ENCODE assay signal across 27 cellular contexts in the genomic region with DNA sequence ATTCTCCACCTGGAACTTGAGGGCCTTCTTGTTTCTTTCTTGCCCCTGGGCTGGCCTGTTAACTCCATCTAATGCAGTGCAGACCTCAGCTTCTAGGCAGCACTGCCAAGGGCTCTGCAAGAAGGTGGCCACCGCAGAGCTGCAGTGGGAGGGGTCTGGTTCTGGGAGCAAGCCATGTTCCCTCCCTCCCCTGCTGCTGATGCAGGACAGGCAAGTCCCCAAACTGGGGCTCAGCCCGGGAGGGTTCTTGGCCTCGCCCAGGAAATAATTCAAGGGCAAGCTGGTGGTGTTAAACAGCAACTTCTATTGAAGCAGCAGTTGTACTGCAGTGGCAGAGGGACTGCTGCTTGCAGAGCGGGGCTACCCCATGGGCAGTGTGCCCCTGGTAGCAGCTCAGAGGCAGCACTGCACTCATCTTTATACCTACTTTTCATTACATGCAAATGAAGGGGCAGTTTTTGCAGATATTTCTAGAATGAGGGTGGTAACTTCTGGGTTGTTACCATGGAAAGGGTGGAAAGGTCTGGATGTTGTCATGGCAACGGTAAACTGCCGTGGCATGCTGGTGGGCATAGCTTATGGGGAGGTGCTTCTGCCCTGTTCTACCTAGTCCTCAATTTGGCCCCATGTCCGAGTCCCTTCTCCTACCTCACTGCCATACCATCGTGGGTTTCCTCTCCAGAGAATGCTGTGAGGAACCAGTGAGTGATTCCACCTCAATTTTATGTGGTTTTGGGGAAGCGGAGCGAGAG.
"Had no signal": no experiment of that assay in that cellular context is flagged by ENCODE, and none has a peak within 500 bp of the region (broad histone marks: within the 10 kb centered on the region; RNA-seq: fewer than 3 reads in every experiment).

No MANE protein-coding gene starts in this region.

- H3K27ac Mint-ChIP-seq: activated CD8-positive, alpha-beta memory T cell treated with anti-CD3 and anti-CD28 coated beads, Interleukin-2, amount 10 ng/mL, durations not matched to agents 7 days and 5 days; activated naive CD8-positive, alpha-beta T cell treated with anti-CD3 and anti-CD28 coated beads, Interleukin-2, amount 10 ng/mL, durations not matched to agents 7 days and 5 days; activated T-helper 17 cell treated with anti-CD3 and anti-CD28 coated beads, Interleukin-2, amount 50 U/mL, for 72 hours had no signal

- H3K4me3 Mint-ChIP-seq: activated CD8-positive, alpha-beta memory T cell treated with anti-CD3 and anti-CD28 coated beads, Interleukin-2, amount 10 ng/mL, durations not matched to agents 7 days and 5 days; activated naive CD8-positive, alpha-beta T cell treated with anti-CD3 and anti-CD28 coated beads, Interleukin-2, amount 10 ng/mL, durations not matched to agents 7 days and 5 days; activated T-cell treated with anti-CD3 and anti-CD28 coated beads, Interleukin-2, amount 50 U/mL, for 4 hours; activated T-helper 17 cell treated with anti-CD3 and anti-CD28 coated beads, Interleukin-2, amount 50 U/mL, for 72 hours had no signal

- H3K27me3 ChIP-seq: adrenal gland, SJCRH30 had no signal

- H3K27ac ChIP-seq: adrenal gland, RWPE1, SJCRH30 had no signal

- H3K4me1 ChIP-seq: adrenal gland, SJCRH30 had no signal

- H3K4me1 Mint-ChIP-seq: activated CD8-positive, alpha-beta memory T cell treated with anti-CD3 and anti-CD28 coated beads, Interleukin-2, amount 10 ng/mL, durations not matched to agents 7 days and 5 days; activated naive CD8-positive, alpha-beta T cell treated with anti-CD3 and anti-CD28 coated beads, Interleukin-2, amount 10 ng/mL, durations not matched to agents 7 days and 5 days; activated T-helper 17 cell treated with anti-CD3 and anti-CD28 coated beads, Interleukin-2, amount 50 U/mL, for 72 hours had no signal

- DNase-seq: activated CD4-positive, alpha-beta T cell treated with anti-CD3 and anti-CD28 coated beads for 4 hours; activated CD4-positive, alpha-beta T cell treated with anti-CD3 and anti-CD28 coated beads, Interleukin-2, amount 50 U/mL, for 48 hours; activated CD8-positive, alpha-beta memory T cell treated with anti-CD3 and anti-CD28 coated beads, Interleukin-2, amount 10 ng/mL, durations not matched to agents 7 days and 5 days; activated gamma-delta T cell; activated naive CD4-positive, alpha-beta T cell treated with anti-CD3 and anti-CD28 coated beads, Interleukin-2, amount 50 U/mL, for 16 hours; activated naive CD8-positive, alpha-beta T cell treated with anti-CD3 and anti-CD28 coated beads, Interleukin-2, amount 10 ng/mL, durations not matched to agents 7 days and 5 days; activated T-cell treated with anti-CD3 and anti-CD28 coated beads, Interleukin-2, amount 50 U/mL, for 4 hours; adrenal gland; cerebellar nuclear complex; Karpas-422; MM.1S; NCI-H1105 treated with DMSO at 0.1 percent for 48 hours; NCI-H1436 treated with DMSO at 0.1 percent for 48 hours; NCI-H187; NCI-H2081; NCI-H524 treated with DMSO at 0.1 percent for 48 hours; NCI-H82; NK-92 treated with Interleukin-12 subunit alpha and Interleukin-12 subunit beta, amount 100 ng/mL, for 24 hours; OCI-M1; Right ventricle myocardium superior; SJCRH30; SK-N-SH; T-helper 1 cell had no signal

- H3K9me3 ChIP-seq: adrenal gland, SJCRH30, SK-N-SH had no signal

- H3K4me3 ChIP-seq: adrenal gland, SJCRH30 had no signal

- H3K9me3 Mint-ChIP-seq: activated naive CD8-positive, alpha-beta T cell treated with anti-CD3 and anti-CD28 coated beads, Interleukin-2, amount 10 ng/mL, durations not matched to agents 7 days and 5 days; activated T-cell treated with anti-CD3 and anti-CD28 coated beads, Interleukin-2, amount 50 U/mL, for 4 hours; activated T-helper 17 cell treated with anti-CD3 and anti-CD28 coated beads, Interleukin-2, amount 50 U/mL, for 72 hours had no signal

- H3K36me3 Mint-ChIP-seq: activated CD8-positive, alpha-beta memory T cell treated with anti-CD3 and anti-CD28 coated beads, Interleukin-2, amount 10 ng/mL, durations not matched to agents 7 days and 5 days; activated naive CD8-positive, alpha-beta T cell treated with anti-CD3 and anti-CD28 coated beads, Interleukin-2, amount 10 ng/mL, durations not matched to agents 7 days and 5 days had no signal

- H3K36me3 ChIP-seq: adrenal gland, SJCRH30 had no signal

- ATAC-seq: activated CD4-positive, CD25-positive, alpha-beta regulatory T cell treated with anti-CD3 and anti-CD28 coated beads, Interleukin-2, amount 50 U/mL, for 24 hours; activated CD8-positive, alpha-beta memory T cell treated with anti-CD3 and anti-CD28 coated beads, Interleukin-2, amount 10 ng/mL, durations not matched to agents 7 days and 5 days; activated T-helper 17 cell treated with anti-CD3 and anti-CD28 coated beads, Interleukin-2, amount 50 U/mL, for 72 hours; Panc1 had no signal
